In genomic region chr10:91694170-91694794, GRCh38 we compare ENCODE assay signal across 8 cellular contexts.
DNase-seq lines count a peak whose midpoint lies in the region; ATAC-seq, FAIRE-seq and TF ChIP-seq lines count a peak whose summit lies in the region.

No MANE protein-coding gene starts in this region.

- no peaks in the 10 kb centered on the region for H3K9me3 ChIP-seq in PC-9 (ENCODE audit: insufficient read depth, low read depth)
- no peaks in the 10 kb centered on the region for H3K9me3 ChIP-seq in thyroid gland

- no peak for TF ChIP-seq POLR2A in GM12891 (IDR thresholded peaks at IDR 0.05; ENCODE audit: low read depth, low read length)
- TF ChIP-seq POLR2A in thyroid gland (IDR thresholded peaks at IDR 0.05), result no peak

- TF ChIP-seq CTCF in BJ (IDR thresholded peaks at IDR 0.05; ENCODE audit: insufficient read depth, low read depth, low read length) (peak; percentile 82), PC-9 (conservative IDR thresholded peaks at IDR 0.05) (peak; percentile 73), thyroid gland (IDR thresholded peaks at IDR 0.05) (peak in 4 of 6 experiments; percentile 48 to 62 (median 54))

- H3K36me3 ChIP-seq in BJ (ENCODE audit: control insufficient read depth, insufficient read depth, low read length) (no peaks in the 10 kb centered on the region), PC-9 (ENCODE audit: low read depth) (no peaks in the 10 kb centered on the region), thyroid gland (no peaks in the 10 kb centered on the region)

- H3K79me2 ChIP-seq in PC-9 (ENCODE audit: low read depth), result no peaks in the 10 kb centered on the region

- H2AFZ ChIP-seq in PC-9, result no peak overlapping the region

- no peak overlapping the region for H3K27ac ChIP-seq in PC-9
- no peak overlapping the region for H3K27ac ChIP-seq in thyroid gland

- H3K27me3 ChIP-seq in BJ (ENCODE audit: control insufficient read depth, insufficient read depth, low read length) (no peaks in the 10 kb centered on the region), PC-9 (ENCODE audit: insufficient read depth, low read depth) (no peaks in the 10 kb centered on the region), thyroid gland (no peaks in the 10 kb centered on the region)

- POLR2A ChIA-PET in BJ (lab: Charles Lee) (no interaction called here), PC-9 (lab: Charles Lee; ENCODE audit: unreplicated experiment) (no interaction called here)

- no peaks in the 10 kb centered on the region for H3K4me1 ChIP-seq in PC-9 (replicated peaks; ENCODE audit: insufficient read depth)
- H3K4me1 ChIP-seq in thyroid gland, result no peaks in the 10 kb centered on the region

- CTCF ChIA-PET in BJ (lab: Yijun Ruan, JAX) (interaction anchor here (0.6 to 5.8 kb wide), 29 partner anchors 8 to 401 kb away, joined by 3 to 65 read pairs (median 4); partner anchors contain the start of gene PPP1R3C), PC-9 (lab: Charles Lee) (interaction anchor here (0.5 to 1.0 kb wide), 2 partner anchors 50 to 143 kb away, joined by 3 read pairs; no protein-coding TSS in a partner anchor)

- no peak overlapping the region for H3K4me2 ChIP-seq in PC-9

- 70 to 75% methylated on average over 3 of the region's 3 CpGs for WGBS in thyroid gland, 2 donors

- H3F3A ChIP-seq in PC-9 (ENCODE audit: insufficient read depth, low read depth), result no peaks in the 10 kb centered on the region

- no TSS peak for BruUV-seq in PC-9 (replicated peaks; lab: Mats Ljungman, UMichigan)

- no peak for FAIRE-seq in GM12891 (lab: Jason Lieb, UNC)

- intact Hi-C loops in PC-9 (cut with micrococcal nuclease; ENCODE audit: unreplicated experiment) (loop anchor here (1.0 kb wide), 1 partner anchor 396 kb away; no protein-coding TSS in a partner anchor), thyroid gland (cut with DNase I) (no loop called here), sciatic nerve (cut with DNase I) (no loop called here)

- DNase-seq in BJ (ENCODE audit: low read depth) (no peak), GM12891 (ENCODE audit: insufficient read length, low spot score) (peak; percentile 27), PC-9 (no peak), fibroblast of peridontal ligament (ENCODE audit: extremely low read depth) (peak; percentile 57), thyroid gland (peak in 1 of 2 donors; percentile 5), sciatic nerve (ENCODE audit: low spot score) (no peak)
- no peak for DNase-seq in stimulated activated CD4-positive, alpha-beta T cell treated with anti-CD3 and anti-CD28 coated beads, Interleukin-2, amount 100 ng/mL, for 24 hours

- H4K20me1 ChIP-seq in PC-9 (ENCODE audit: insufficient read depth), result no peaks in the 10 kb centered on the region

- ATAC-seq in HG03378 (IDR thresholded peaks at IDR 0.05; ENCODE audit: unreplicated experiment) (no peak), sciatic nerve (no peak)

- no peak overlapping the region for H3K4me3 ChIP-seq in BJ (ENCODE audit: low read depth, low read length)
- no peak overlapping the region for H3K4me3 ChIP-seq in PC-9
- no peak overlapping the region for H3K4me3 ChIP-seq in thyroid gland (replicated peaks in 1 of 3)

- H3K9me2 ChIP-seq in PC-9 (ENCODE audit: insufficient read depth), result no peaks in the 10 kb centered on the region; the same call in 1 of the 2 replicates

TF ChIP-seq in GM12891, 5 proteins besides CTCF, POLR2A, EP300 and RAD21:
- no peak for TF ChIP-seq POU2F2 (IDR thresholded peaks at IDR 0.05; ENCODE audit: low read depth, low read length)
- no peak for TF ChIP-seq PAX5 (IDR thresholded peaks at IDR 0.05; ENCODE audit: insufficient read depth, low read length, severe bottlenecking)
- no peak for TF ChIP-seq SPI1 (IDR thresholded peaks at IDR 0.05; ENCODE audit: low read depth, low read length)
- TF ChIP-seq POLR2AphosphoS5 (IDR thresholded peaks at IDR 0.05; ENCODE audit: low read depth, low read length), result no peak
- no peak for TF ChIP-seq TAF1 (IDR thresholded peaks at IDR 0.05; ENCODE audit: low read depth, low read length)

Comparison
In these comparisons a context has a peak if more than half of its experiments do, and no peak if none do; other contexts are left out.
1. DNase-seq: peak in GM12891 (single experiment) and fibroblast of peridontal ligament (single experiment); none in BJ (single experiment), PC-9 (0 of 2), stimulated activated CD4-positive, alpha-beta T cell treated with anti-CD3 and anti-CD28 coated beads, Interleukin-2, amount 100 ng/mL, for 24 hours (0 of 2) and sciatic nerve (single experiment).
2. Peak in every context shown above with its lines, with median percentiles within 50 percentile points of each other: CTCF ChIP-seq.